ENCODE assay signal across 17 cellular contexts in genomic region chr5:132591140-132591539, GRCh38. TPM values are rescaled to one million over a fixed set of nuclear protein-coding genes. Genes with fewer than 3 reads are reported as not detected.
DNase-seq lines count a peak whose midpoint lies in the region; ATAC-seq and TF ChIP-seq lines count a peak whose summit lies in the region.
"Had no signal": no experiment of that assay in that cellular context is flagged by ENCODE, and none has a peak within 500 bp of the region (broad histone marks: within the 10 kb centered on the region; RNA-seq: fewer than 3 reads in every experiment).

No MANE protein-coding gene starts in this region.

- H3K9me2 ChIP-seq in GM23248 (ENCODE audit: insufficient read depth): no peaks in the 10 kb centered on the region

- H3K4me3 ChIP-seq in DND-41 (ENCODE audit: low read depth in 1 of 2, low read length in 2 of 2) (no peak overlapping the region), GM23248 (no peak overlapping the region), adipocyte (ENCODE audit: low read length) (no peak overlapping the region), foreskin fibroblast (ENCODE audit: low read depth in 1 of 2, low read length in 2 of 2) (no peak overlapping the region), tibial nerve (no peak overlapping the region)
- H3K4me3 ChIP-seq: heart right ventricle had no signal

- H3K36me3 ChIP-seq in DND-41 (ENCODE audit: insufficient read depth, low read length) (peaks cover 95% of the 10 kb centered on the region), GM23248 (ENCODE audit: low read depth) (peaks cover 49% of the 10 kb centered on the region), adipocyte (ENCODE audit: control insufficient read depth, insufficient read depth, low read length, severe bottlenecking) (peaks cover 78% of the 10 kb centered on the region), tibial nerve (peaks cover 0 to 77% (median 0%) of the 10 kb centered on the region in 3 donors)

- no peak for TF ChIP-seq POLR2A in tibial nerve (IDR thresholded peaks at IDR 0.05)

- in situ Hi-C loops in GM23248 (cut with MboI): no loop called here

- H3K79me2 ChIP-seq in DND-41 (ENCODE audit: insufficient read depth, low read length) (no peaks in the 10 kb centered on the region), GM23248 (ENCODE audit: insufficient read depth) (no peaks in the 10 kb centered on the region)

- H3K4me1 ChIP-seq in DND-41 (ENCODE audit: insufficient read depth, low read length) (no peaks in the 10 kb centered on the region), GM23248 (ENCODE audit: insufficient read depth) (no peaks in the 10 kb centered on the region), adipocyte (ENCODE audit: control insufficient read depth, insufficient read depth, low read length) (no peaks in the 10 kb centered on the region), tibial nerve (no peaks in the 10 kb centered on the region)
- H3K4me1 ChIP-seq: heart right ventricle had no signal

- DNase-seq in DND-41 (no peak), GM23248 (peak; percentile 19), adipocyte (ENCODE audit: low read depth) (peak; percentile 18), foreskin fibroblast (peak; percentile 6 to 29), tibial nerve (ENCODE audit: low spot score in 2 of 2) (no peak), UCSD-AML1 (lab: John Stamatoyannopoulos, UW; ENCODE audit: unreplicated experiment) (no peak)
- DNase-seq: GF-D8; heart right ventricle; stimulated activated CD4-positive, alpha-beta T cell treated with anti-CD3 and anti-CD28 coated beads, Interleukin-1b, Interleukin-23, amount 100 ng/mL, for 48 hours; stimulated activated naive B cell treated with anti-CD40 and anti-IgM and Interleukin-4, amounts not matched to agents 10 μg/mL and 1 μg/mL and 100 μg/mL, for 72 hours; T-helper 17 cell had no signal

- H3K9me3 ChIP-seq in DND-41 (ENCODE audit: insufficient read depth, low read length, severe bottlenecking): no peaks in the 10 kb centered on the region
- H3K9me3 ChIP-seq in GM23248 (ENCODE audit: low read depth): no peaks in the 10 kb centered on the region
- H3K9me3 ChIP-seq in adipocyte (ENCODE audit: control insufficient read depth, low read length): no peaks in the 10 kb centered on the region
- no peaks in the 10 kb centered on the region for H3K9me3 ChIP-seq in tibial nerve
- H3K9me3 ChIP-seq: heart right ventricle had no signal

- H3K4me2 ChIP-seq in DND-41 (ENCODE audit: insufficient read depth, low read length) (no peak overlapping the region), GM23248 (ENCODE audit: unreplicated experiment) (no peak overlapping the region)

- H3K27ac ChIP-seq in DND-41 (ENCODE audit: low read length): no peak overlapping the region
- no peak overlapping the region for H3K27ac ChIP-seq in GM23248
- no peak overlapping the region for H3K27ac ChIP-seq in tibial nerve
- H3K27ac ChIP-seq: heart right ventricle had no signal

- no peak; the same call in 2 of the 3 replicates for ATAC-seq in DND-41 (ENCODE audit: insufficient read depth, low read depth)
- ATAC-seq in GM21526 (IDR thresholded peaks at IDR 0.05; ENCODE audit: low FRiP score, unreplicated experiment): no peak
- no peak for ATAC-seq in HG02763 (IDR thresholded peaks at IDR 0.05; ENCODE audit: unreplicated experiment)
- ATAC-seq: activated naive CD4-positive, alpha-beta T cell treated with anti-CD3 and anti-CD28 coated beads, Interleukin-2, amount 50 U/mL, for 72 hours; heart right ventricle; stimulated activated naive B cell treated with anti-CD40 and anti-IgM and Interleukin-4, amounts not matched to agents 10 μg/mL and 1 μg/mL and 100 μg/mL, for 72 hours; T-helper 17 cell had no signal

- no peaks in the 10 kb centered on the region for H3K27me3 ChIP-seq in DND-41 (ENCODE audit: insufficient read depth, low read length, poor library complexity)
- H3K27me3 ChIP-seq in GM23248 (replicated peaks; ENCODE audit: insufficient read depth): no peaks in the 10 kb centered on the region
- H3K27me3 ChIP-seq in adipocyte (replicated peaks; ENCODE audit: control insufficient read depth, insufficient read depth, low read length): no peaks in the 10 kb centered on the region
- H3K27me3 ChIP-seq in tibial nerve: no peaks in the 10 kb centered on the region
- H3K27me3 ChIP-seq: heart right ventricle had no signal

- H3K9ac ChIP-seq in DND-41 (ENCODE audit: low read depth, low read length) (no peak overlapping the region), GM23248 (no peak overlapping the region), adipocyte (ENCODE audit: low read length) (no peak overlapping the region)

- no peaks in the 10 kb centered on the region for H3F3A ChIP-seq in GM23248 (ENCODE audit: insufficient read depth)

- H4K20me1 ChIP-seq in DND-41 (ENCODE audit: insufficient read depth, low read length) (no peaks in the 10 kb centered on the region), GM23248 (ENCODE audit: insufficient read depth) (no peaks in the 10 kb centered on the region)

- 80 to 83% methylated on average over 3 of the region's 3 CpGs for WGBS in GM23248 (ENCODE audit: low coverage in 1 of 2, low lambda C conversion rate in 2 of 2, missing lambda C conversion rate in 2 of 2), 2 experiments
- WGBS in tibial nerve, 2 donors: 81 to 82% methylated on average over 3 of the region's 3 CpGs

- H2AFZ ChIP-seq in DND-41 (ENCODE audit: low read depth, low read length): no peak overlapping the region
- H2AFZ ChIP-seq in GM23248: no peak overlapping the region

- no peak for TF ChIP-seq EP300 in tibial nerve (IDR thresholded peaks at IDR 0.05)

- TF ChIP-seq CTCF in DND-41 (IDR thresholded peaks at IDR 0.05; ENCODE audit: borderline replicate concordance, extremely low read depth, low read length, poor library complexity, severe bottlenecking): peak; percentile 11
- TF ChIP-seq CTCF in foreskin fibroblast (IDR thresholded peaks at IDR 0.05; ENCODE audit: low read depth, low read length): no peak
- no peak for TF ChIP-seq CTCF in tibial nerve (IDR thresholded peaks at IDR 0.05)

RNA-seq across cellular contexts. Expression of gene RAD50, which starts 34.4 kb away (rescaled TPM):
- 17.7 and 21.5 TPM in 2 replicates for total RNA-seq in GM23248 (2014; rRNA removed; shearing (Covaris generic))
- 40.9 and 44.0 TPM in 2 replicates for polyA plus RNA-seq in GM23248 (2016; fragmentation: Nextera tagmentation; extraction: Ambion mirVana)
- 10 to 100 TPM; 36.5 to 40.5 (median 39.2) TPM for total RNA-seq in tibial nerve

RNA-seq across cellular contexts. Expression of gene IL5, which starts 47.8 kb away (rescaled TPM):
- total RNA-seq in GM23248 (2014; rRNA removed; shearing (Covaris generic)): not detected in 2 replicates
- polyA plus RNA-seq in GM23248 (2016; fragmentation: Nextera tagmentation; extraction: Ambion mirVana): not detected in 2 replicates
- not detected for total RNA-seq in tibial nerve
- total RNA-seq: activated naive CD4-positive, alpha-beta T cell treated with anti-CD3 and anti-CD28 coated beads, Interleukin-2, amount 50 U/mL, for 72 hours; heart right ventricle; mesothelial cell of epicardium; posterior vena cava; T-helper 17 cell had no signal
- polyA plus RNA-seq: BJ, heart right ventricle had no signal

Comparison
In these comparisons a context has a peak if more than half of its experiments do, and no peak if none do; other contexts are left out.
1. DNase-seq: peak in GM23248 (single experiment), adipocyte (single experiment) and foreskin fibroblast (2 of 2); none in DND-41 (single experiment), tibial nerve (0 of 2) and UCSD-AML1 (single experiment).